ENCODE assay signal across 15 cellular contexts in the genomic region with DNA sequence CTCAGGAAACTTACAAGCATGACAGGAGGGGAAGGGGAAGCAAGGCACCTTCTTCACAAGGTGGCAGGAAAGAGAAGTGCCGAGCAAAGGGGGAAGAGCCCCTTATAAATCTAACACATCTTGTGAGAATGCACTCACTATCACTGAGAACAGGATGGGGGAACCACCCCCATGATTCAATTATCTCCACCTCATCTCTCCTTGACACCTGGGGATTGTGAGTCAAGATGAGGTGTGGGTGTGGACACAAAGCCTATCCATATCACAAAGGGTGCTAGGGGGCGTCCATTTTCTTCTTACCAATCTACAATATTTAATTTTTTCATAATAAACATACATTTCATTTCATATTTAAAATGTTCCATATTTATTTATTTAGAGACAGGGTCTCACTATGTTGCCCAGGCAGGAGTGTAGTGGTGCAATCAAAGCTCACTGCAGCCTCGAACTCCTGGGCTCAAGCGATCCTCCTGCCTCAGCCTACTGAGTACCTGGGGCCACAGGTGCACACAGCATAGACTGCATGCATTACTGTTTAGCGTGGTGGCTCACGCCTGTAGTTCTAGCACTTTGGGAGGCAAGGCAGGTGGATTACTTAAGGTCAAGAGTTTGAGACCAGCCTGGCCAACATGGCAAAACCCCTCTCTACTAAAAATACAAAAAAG. TPM values are rescaled to one million over a fixed set of nuclear protein-coding genes. Genes with fewer than 3 reads are reported as not detected.
DNase-seq lines count a peak whose midpoint lies in the region; ATAC-seq and TF ChIP-seq lines count a peak whose summit lies in the region.
"Had no signal": no experiment of that assay in that cellular context is flagged by ENCODE, and none has a peak within 500 bp of the region (broad histone marks: within the 10 kb centered on the region; RNA-seq: fewer than 3 reads in every experiment).

No MANE protein-coding gene starts in this region.

- no peak for TF ChIP-seq CTCF in nephron progenitor cell (IDR thresholded peaks at IDR 0.05)

- H3K4me3 Mint-ChIP-seq in nephron progenitor cell: no peak overlapping the region
- H3K4me3 Mint-ChIP-seq: CD4-positive, alpha-beta memory T cell had no signal

- no peaks in the 10 kb centered on the region for H3K9me3 Mint-ChIP-seq in activated naive CD4-positive, alpha-beta T cell treated with anti-CD3 and anti-CD28 coated beads, Interleukin-2, amount 50 U/mL, for 72 hours
- no peaks in the 10 kb centered on the region for H3K9me3 Mint-ChIP-seq in nephron progenitor cell
- H3K9me3 Mint-ChIP-seq: CD4-positive, alpha-beta memory T cell had no signal

- peaks cover 6% of the 10 kb centered on the region for H3K27me3 Mint-ChIP-seq in nephron progenitor cell (ENCODE audit: low read depth, poor library complexity)
- H3K27me3 Mint-ChIP-seq: CD4-positive, alpha-beta memory T cell had no signal

- H3K4me1 Mint-ChIP-seq in nephron progenitor cell: peaks cover 69% of the 10 kb centered on the region

- DNase-seq in activated CD4-positive, alpha-beta T cell treated with anti-CD3 and anti-CD28 coated beads for 48 hours: peak; percentile 54
- no peak for DNase-seq in activated CD4-positive, alpha-beta T cell treated with anti-CD3 and anti-CD28 coated beads for 4 hours
- DNase-seq in ELR (ENCODE audit: low read depth): peak; percentile 32
- no peak for DNase-seq in activated naive CD4-positive, alpha-beta T cell treated with anti-CD3 and anti-CD28 coated beads, Interleukin-2, amount 50 U/mL, for 72 hours (ENCODE audit: low spot score in 2 of 2)
- no peak for DNase-seq in nephron progenitor cell
- no peak for DNase-seq in DMS153 treated with DMSO at 0.1 percent for 48 hours (lab: John Stamatoyannopoulos, UW; ENCODE audit: unreplicated experiment)
- DNase-seq in NK-92 (lab: John Stamatoyannopoulos, UW; ENCODE audit: unreplicated experiment): no peak
- DNase-seq: CD4-positive, alpha-beta memory T cell; HCEC 1CT; midbrain; NCI-H1105 treated with DMSO at 0.1 percent for 48 hours; small intestine; testis had no signal

- peak overlapping the region; percentile 63 to 90 for H3K27ac Mint-ChIP-seq in activated naive CD4-positive, alpha-beta T cell treated with anti-CD3 and anti-CD28 coated beads, Interleukin-2, amount 50 U/mL, for 72 hours
- peak overlapping the region; percentile 80 for H3K27ac Mint-ChIP-seq in nephron progenitor cell

- ATAC-seq in activated naive CD4-positive, alpha-beta T cell treated with anti-CD3 and anti-CD28 coated beads, Interleukin-2, amount 50 U/mL, for 72 hours: peak; percentile 70 to 94
- ATAC-seq in GM19324 (IDR thresholded peaks at IDR 0.05; ENCODE audit: low FRiP score, unreplicated experiment): no peak
- ATAC-seq: GM12878 had no signal

- H3K36me3 Mint-ChIP-seq in activated naive CD4-positive, alpha-beta T cell treated with anti-CD3 and anti-CD28 coated beads, Interleukin-2, amount 50 U/mL, for 72 hours: peaks cover 0 to 14% of the 10 kb centered on the region in 2 donors
- H3K36me3 Mint-ChIP-seq in nephron progenitor cell (ENCODE audit: low read depth): peaks cover 66% of the 10 kb centered on the region

RNA-seq across cellular contexts. Expression of a gene that starts 26.5 kb away (rescaled TPM):
- 10 to 100 TPM; 19.8 to 37.9 TPM for total RNA-seq in activated naive CD4-positive, alpha-beta T cell treated with anti-CD3 and anti-CD28 coated beads, Interleukin-2, amount 50 U/mL, for 72 hours

RNA-seq across cellular contexts. Expression of a gene that starts 50.5 kb away (rescaled TPM):
- under 1 TPM; 0.30 to 0.86 TPM for total RNA-seq in activated naive CD4-positive, alpha-beta T cell treated with anti-CD3 and anti-CD28 coated beads, Interleukin-2, amount 50 U/mL, for 72 hours

RNA-seq across cellular contexts. Expression of a gene that starts 58.2 kb away (rescaled TPM):
- 100 to 1,000 TPM in 1 of 2 donors, 10 to 100 TPM in 1; 67.3 to 173 TPM for total RNA-seq in activated naive CD4-positive, alpha-beta T cell treated with anti-CD3 and anti-CD28 coated beads, Interleukin-2, amount 50 U/mL, for 72 hours

RNA-seq across cellular contexts. Expression of a gene that starts 58.3 kb away (rescaled TPM):
- total RNA-seq in activated naive CD4-positive, alpha-beta T cell treated with anti-CD3 and anti-CD28 coated beads, Interleukin-2, amount 50 U/mL, for 72 hours: under 1 TPM; 0.56 to 0.75 TPM

Comparison
In these comparisons a context has a peak if more than half of its experiments do, and no peak if none do; other contexts are left out.
1. DNase-seq: peak in activated CD4-positive, alpha-beta T cell treated with anti-CD3 and anti-CD28 coated beads for 48 hours (single experiment) and ELR (single experiment); none in activated CD4-positive, alpha-beta T cell treated with anti-CD3 and anti-CD28 coated beads for 4 hours (0 of 2), activated naive CD4-positive, alpha-beta T cell treated with anti-CD3 and anti-CD28 coated beads, Interleukin-2, amount 50 U/mL, for 72 hours (0 of 2), nephron progenitor cell (single experiment), DMS153 treated with DMSO at 0.1 percent for 48 hours (single experiment) and NK-92 (single experiment).